ENCODE assay signal across 8 cellular contexts in genomic region chr11:61828379-61828628, GRCh38. TPM values are rescaled to one million over a fixed set of nuclear protein-coding genes. Genes with fewer than 3 reads are reported as not detected.
DNase-seq lines count a peak whose midpoint lies in the region; ATAC-seq and TF ChIP-seq lines count a peak whose summit lies in the region.

No MANE protein-coding gene starts in this region.

- peak in 1 of 3 donors; percentile 26 for DNase-seq in right cardiac atrium
- no peak for DNase-seq in SHP77 (lab: John Stamatoyannopoulos, UW)
- no peak for DNase-seq in retina

- TF ChIP-seq CTCF in VCaP (conservative IDR thresholded peaks at IDR 0.05) = no peak

- no peaks in the 10 kb centered on the region for H3K27me3 ChIP-seq in right cardiac atrium (ENCODE audit: control insufficient read depth, insufficient read depth)

- under 1% methylated on average over 16 of the region's 16 CpGs for WGBS in right cardiac atrium

- peak overlapping the region; percentile 69; the same call in 1 of the 2 replicates for H3K27ac ChIP-seq in VCaP
- H3K27ac ChIP-seq in right cardiac atrium (ENCODE audit: low read length) = peak overlapping the region; percentile 54

- H3K4me3 Mint-ChIP-seq in stimulated activated memory B cell treated with anti-CD40 and anti-IgM and Interleukin-4, amounts not matched to agents 10 μg/mL and 1 μg/mL and 100 μg/mL, for 72 hours = peak overlapping the region; percentile 90

- H3K4me3 ChIP-seq in right cardiac atrium (ENCODE audit: low read length) = peak overlapping the region; percentile 65

- H3K4me1 ChIP-seq in right cardiac atrium (ENCODE audit: control insufficient read depth, insufficient read depth, low read length) = peaks cover 10% of the 10 kb centered on the region

- peak overlapping the region; percentile 78 for H3K27ac Mint-ChIP-seq in stimulated activated memory B cell treated with anti-CD40 and anti-IgM and Interleukin-4, amounts not matched to agents 10 μg/mL and 1 μg/mL and 100 μg/mL, for 72 hours

- ATAC-seq in GM21786 (IDR thresholded peaks at IDR 0.05; ENCODE audit: unreplicated experiment) = peak; percentile 2
- ATAC-seq in right cardiac atrium = no peak
- ATAC-seq in stimulated activated memory B cell treated with anti-CD40 and anti-IgM and Interleukin-4, amounts not matched to agents 10 μg/mL and 1 μg/mL and 100 μg/mL, for 72 hours = no peak
- no peak for ATAC-seq in GM21717 (IDR thresholded peaks at IDR 0.05; ENCODE audit: unreplicated experiment)
- ATAC-seq in HG03097 (IDR thresholded peaks at IDR 0.05; ENCODE audit: low FRiP score, unreplicated experiment) = no peak

- H3K9me3 Mint-ChIP-seq in stimulated activated memory B cell treated with anti-CD40 and anti-IgM and Interleukin-4, amounts not matched to agents 10 μg/mL and 1 μg/mL and 100 μg/mL, for 72 hours = no peaks in the 10 kb centered on the region

- peaks cover 9% of the 10 kb centered on the region for H3K36me3 Mint-ChIP-seq in stimulated activated memory B cell treated with anti-CD40 and anti-IgM and Interleukin-4, amounts not matched to agents 10 μg/mL and 1 μg/mL and 100 μg/mL, for 72 hours

- H3K9me3 ChIP-seq in right cardiac atrium (ENCODE audit: control insufficient read depth, low read length) = no peaks in the 10 kb centered on the region

- intact Hi-C loops in right cardiac atrium (cut with DNase I) = no loop called here

- H3K4me1 Mint-ChIP-seq in stimulated activated memory B cell treated with anti-CD40 and anti-IgM and Interleukin-4, amounts not matched to agents 10 μg/mL and 1 μg/mL and 100 μg/mL, for 72 hours = peaks cover 46% of the 10 kb centered on the region

- peaks cover 47% of the 10 kb centered on the region for H3K27me3 Mint-ChIP-seq in stimulated activated memory B cell treated with anti-CD40 and anti-IgM and Interleukin-4, amounts not matched to agents 10 μg/mL and 1 μg/mL and 100 μg/mL, for 72 hours

RNA-seq across cellular contexts. Expression of gene FADS2, which starts 0.2 kb away (rescaled TPM):
- 10 to 100 TPM; 16.4 to 38.1 (median 31.1) TPM for total RNA-seq in right cardiac atrium
- polyA plus RNA-seq in right cardiac atrium = 30.6 TPM

RNA-seq across cellular contexts. Expression of gene FADS1, which starts 11.5 kb away (rescaled TPM):
- total RNA-seq in right cardiac atrium = 10 to 100 TPM; 41.3 to 45.7 (median 43.3) TPM
- polyA plus RNA-seq in right cardiac atrium = 27.6 TPM

RNA-seq across cellular contexts. Expression of gene FEN1, which starts 35.6 kb away (rescaled TPM):
- total RNA-seq in right cardiac atrium = 1 to 10 TPM; 4.6 to 5.4 (median 5.1) TPM
- 4.6 TPM for polyA plus RNA-seq in right cardiac atrium

RNA-seq across cellular contexts. Expression of gene TMEM258, which starts 35.9 kb away (rescaled TPM):
- total RNA-seq in right cardiac atrium = 100 to 1,000 TPM; 107 to 113 (median 111) TPM
- 170 TPM for polyA plus RNA-seq in right cardiac atrium
